Comparison of ENCODE assay signal across 9 cellular contexts in genomic region chr2:15748736-15749323, GRCh38.
DNase-seq lines count a peak whose midpoint lies in the region; ATAC-seq and TF ChIP-seq lines count a peak whose summit lies in the region.
"Had no signal": no experiment of that assay in that cellular context is flagged by ENCODE, and none has a peak within 500 bp of the region (broad histone marks: within the 10 kb centered on the region; RNA-seq: fewer than 3 reads in every experiment).

No MANE protein-coding gene starts in this region.

- intact Hi-C loops in left ventricle myocardium inferior (cut with micrococcal nuclease): no loop called here
- intact Hi-C loops in upper lobe of right lung (cut with DNase I): no loop called here

- no peaks in the 10 kb centered on the region for H3K9me3 Mint-ChIP-seq in stimulated activated naive CD8-positive, alpha-beta T cell treated with anti-CD3 and anti-CD28 coated beads, Interleukin-15, amount 100 ng/mL, for 72 hours

- H3K27me3 Mint-ChIP-seq in stimulated activated naive CD8-positive, alpha-beta T cell treated with anti-CD3 and anti-CD28 coated beads, Interleukin-15, amount 100 ng/mL, for 72 hours: peaks cover 26% of the 10 kb centered on the region

- H3K9me3 ChIP-seq in OCI-LY3 (ENCODE audit: insufficient read depth, low read length): no peaks in the 10 kb centered on the region
- H3K9me3 ChIP-seq in left ventricle myocardium inferior (replicated peaks): no peaks in the 10 kb centered on the region
- H3K9me3 ChIP-seq in upper lobe of right lung: no peaks in the 10 kb centered on the region
- H3K9me3 ChIP-seq: neutrophil had no signal

- no peaks in the 10 kb centered on the region for H3K4me1 Mint-ChIP-seq in stimulated activated naive CD8-positive, alpha-beta T cell treated with anti-CD3 and anti-CD28 coated beads, Interleukin-15, amount 100 ng/mL, for 72 hours

- H3K36me3 ChIP-seq in OCI-LY3 (replicated peaks; ENCODE audit: low read depth, low read length) (no peaks in the 10 kb centered on the region), left ventricle myocardium inferior (no peaks in the 10 kb centered on the region), upper lobe of right lung (no peaks in the 10 kb centered on the region)
- H3K36me3 ChIP-seq: neutrophil had no signal

- H3K4me2 ChIP-seq in OCI-LY3 (ENCODE audit: low read length): peak overlapping the region; percentile 42

- H3K79me2 ChIP-seq in OCI-LY3 (ENCODE audit: low read length): no peaks in the 10 kb centered on the region

- H3K27ac ChIP-seq in OCI-LY3 (ENCODE audit: low read length) (no peak overlapping the region), left ventricle myocardium inferior (replicated peaks) (no peak overlapping the region), upper lobe of right lung (no peak overlapping the region)
- H3K27ac ChIP-seq: neutrophil had no signal

- no peak overlapping the region for H2AFZ ChIP-seq in OCI-LY3 (ENCODE audit: low read depth, low read length)

- H3K27ac Mint-ChIP-seq in stimulated activated naive CD8-positive, alpha-beta T cell treated with anti-CD3 and anti-CD28 coated beads, Interleukin-15, amount 100 ng/mL, for 72 hours: no peak overlapping the region

- H4K20me1 ChIP-seq in OCI-LY3 (ENCODE audit: insufficient read depth, low read length): no peaks in the 10 kb centered on the region

- H3K27me3 ChIP-seq in OCI-LY3 (ENCODE audit: low read depth, low read length) (no peaks in the 10 kb centered on the region), left ventricle myocardium inferior (ENCODE audit: low read depth) (no peaks in the 10 kb centered on the region), upper lobe of right lung (no peaks in the 10 kb centered on the region)
- H3K27me3 ChIP-seq: neutrophil had no signal

- H3K9ac ChIP-seq in OCI-LY3 (ENCODE audit: low read length): no peak overlapping the region

- H3K4me3 ChIP-seq in OCI-LY3 (ENCODE audit: low read length) (no peak overlapping the region), left ventricle myocardium inferior (no peak overlapping the region), upper lobe of right lung (no peak overlapping the region)

- TF ChIP-seq CTCF in OCI-LY3 (IDR thresholded peaks at IDR 0.05; ENCODE audit: low read depth, low read length) (peak; percentile 54), left ventricle myocardium inferior (IDR thresholded peaks at IDR 0.05; ENCODE audit: borderline replicate concordance) (peak; percentile 47), upper lobe of right lung (IDR thresholded peaks at IDR 0.05) (peak; percentile 27)

- H3K4me1 ChIP-seq in OCI-LY3 (ENCODE audit: low read length) (peaks cover 18% of the 10 kb centered on the region), left ventricle myocardium inferior (peaks cover 34% of the 10 kb centered on the region), upper lobe of right lung (peaks cover 6% of the 10 kb centered on the region)

- no peak overlapping the region for H3K4me3 Mint-ChIP-seq in stimulated activated naive CD8-positive, alpha-beta T cell treated with anti-CD3 and anti-CD28 coated beads, Interleukin-15, amount 100 ng/mL, for 72 hours

- DNase-seq in stimulated activated naive CD8-positive, alpha-beta T cell treated with anti-CD3 and anti-CD28 coated beads, Interleukin-15, Interleukin-2, amounts not matched to agents 100 U/mL and 50 U/mL, for 24 hours: peak; percentile 22
- DNase-seq in stimulated activated naive CD8-positive, alpha-beta T cell treated with anti-CD3 and anti-CD28 coated beads, Interleukin-15, amount 100 ng/mL, for 72 hours: no peak
- no peak for DNase-seq in left ventricle myocardium inferior
- no peak for DNase-seq in upper lobe of right lung
- DNase-seq in A172 (ENCODE audit: low spot score): no peak

- no peak for ATAC-seq in stimulated activated naive CD8-positive, alpha-beta T cell treated with anti-CD3 and anti-CD28 coated beads, Interleukin-15, Interleukin-2, amounts not matched to agents 100 U/mL and 50 U/mL, for 24 hours
- ATAC-seq in stimulated activated naive CD8-positive, alpha-beta T cell treated with anti-CD3 and anti-CD28 coated beads, Interleukin-15, amount 100 ng/mL, for 72 hours: no peak
- ATAC-seq in upper lobe of right lung (peak; percentile 63), HG03108 (IDR thresholded peaks at IDR 0.05; ENCODE audit: unreplicated experiment) (no peak), HG03354 (IDR thresholded peaks at IDR 0.05; ENCODE audit: poor library complexity, severe bottlenecking, unreplicated experiment) (no peak)
